In genomic region chr1:1068374-1069060, GRCh38 we compare ENCODE assay signal across 6 cellular contexts. TPM values are rescaled to one million over a fixed set of nuclear protein-coding genes. Genes with fewer than 3 reads are reported as not detected.
DNase-seq lines count a peak whose midpoint lies in the region; ATAC-seq lines count a peak whose summit lies in the region.

No MANE protein-coding gene starts in this region.

- H3K4me1 Mint-ChIP-seq in activated CD8-positive, alpha-beta T cell treated with anti-CD3 and anti-CD28 coated beads, Interleukin-2, amount 10 ng/mL, durations not matched to agents 7 days and 5 days (ENCODE audit: low read depth), result peaks cover 21% of the 10 kb centered on the region

- no peaks in the 10 kb centered on the region for H3K9me3 Mint-ChIP-seq in activated CD8-positive, alpha-beta T cell treated with anti-CD3 and anti-CD28 coated beads, Interleukin-2, amount 10 ng/mL, durations not matched to agents 7 days and 5 days (ENCODE audit: insufficient read depth)

- no peaks in the 10 kb centered on the region for H3K36me3 Mint-ChIP-seq in activated CD8-positive, alpha-beta T cell treated with anti-CD3 and anti-CD28 coated beads, Interleukin-2, amount 10 ng/mL, durations not matched to agents 7 days and 5 days (ENCODE audit: low read depth)

- peak overlapping the region; percentile 56; the same call in 1 of the 2 replicates for H3K4me3 ChIP-seq in iPS-20b (ENCODE audit: low read length)

- no peaks in the 10 kb centered on the region; the same call in 1 of the 2 replicates for H3K4me1 ChIP-seq in iPS-20b (ENCODE audit: insufficient read depth, low read length)

- POLR2A ChIA-PET in activated CD8-positive, alpha-beta T cell treated with anti-CD3 and anti-CD28 coated beads, Interleukin-2, amount 10 ng/mL, durations not matched to agents 7 days and 5 days (lab: Charles Lee), result interaction anchor here (1.0 kb wide), 1 partner anchor 9 kb away, joined by 3 read pairs; no protein-coding TSS in a partner anchor

- H3K27me3 ChIP-seq in iPS-20b (ENCODE audit: insufficient read depth, low read length), result peaks cover 38% of the 10 kb centered on the region

- H3K27ac Mint-ChIP-seq in activated CD8-positive, alpha-beta T cell treated with anti-CD3 and anti-CD28 coated beads, Interleukin-2, amount 10 ng/mL, durations not matched to agents 7 days and 5 days, result peak overlapping the region; percentile 87

- no peak overlapping the region for H3K9ac ChIP-seq in iPS-20b (ENCODE audit: low read depth, low read length)

- no peaks in the 10 kb centered on the region for H3K9me3 ChIP-seq in iPS-20b (ENCODE audit: insufficient read depth, low read depth, low read length)

- H3K4me3 Mint-ChIP-seq in activated CD8-positive, alpha-beta T cell treated with anti-CD3 and anti-CD28 coated beads, Interleukin-2, amount 10 ng/mL, durations not matched to agents 7 days and 5 days, result peak overlapping the region; percentile 78

- H3K27me3 Mint-ChIP-seq in activated CD8-positive, alpha-beta T cell treated with anti-CD3 and anti-CD28 coated beads, Interleukin-2, amount 10 ng/mL, durations not matched to agents 7 days and 5 days (ENCODE audit: low read depth), result no peaks in the 10 kb centered on the region

- peak; percentile 34 for ATAC-seq in activated CD8-positive, alpha-beta T cell treated with anti-CD3 and anti-CD28 coated beads, Interleukin-2, amount 10 ng/mL, durations not matched to agents 7 days and 5 days
- ATAC-seq in HG03520 (IDR thresholded peaks at IDR 0.05; ENCODE audit: unreplicated experiment), result no peak

- DNase-seq in activated T-cell treated with anti-CD3 and anti-CD28 coated beads for 1 hour (ENCODE audit: low read depth) (peak; percentile 38), activated T-cell treated with anti-CD3 and anti-CD28 coated beads for 4 hours (no peak), HK-2 (ENCODE audit: unreplicated experiment) (no peak)
- peak; percentile 73 for DNase-seq in activated CD8-positive, alpha-beta T cell treated with anti-CD3 and anti-CD28 coated beads, Interleukin-2, amount 10 ng/mL, durations not matched to agents 7 days and 5 days

- no peaks in the 10 kb centered on the region for H3K36me3 ChIP-seq in iPS-20b (ENCODE audit: insufficient read depth, low read depth, low read length)

- H3K27ac ChIP-seq in iPS-20b (ENCODE audit: low read length), result no peak overlapping the region

- CTCF ChIA-PET in activated CD8-positive, alpha-beta T cell treated with anti-CD3 and anti-CD28 coated beads, Interleukin-2, amount 10 ng/mL, durations not matched to agents 7 days and 5 days (lab: Charles Lee), result no interaction called here

RNA-seq across cellular contexts. Expression of gene RNF223, which starts 5.6 kb away (rescaled TPM):
- total RNA-seq in activated CD8-positive, alpha-beta T cell treated with anti-CD3 and anti-CD28 coated beads, Interleukin-2, amount 10 ng/mL, durations not matched to agents 7 days and 5 days, result not detected

RNA-seq across cellular contexts. Expression of gene C1orf159, which starts 47.4 kb away (rescaled TPM):
- total RNA-seq in activated CD8-positive, alpha-beta T cell treated with anti-CD3 and anti-CD28 coated beads, Interleukin-2, amount 10 ng/mL, durations not matched to agents 7 days and 5 days, result 10 to 100 TPM; 24.5 to 26.8 TPM

RNA-seq across cellular contexts. Expression of gene AGRN, which starts 48.6 kb away (rescaled TPM):
- 10 to 100 TPM; 12.4 to 14.6 TPM for total RNA-seq in activated CD8-positive, alpha-beta T cell treated with anti-CD3 and anti-CD28 coated beads, Interleukin-2, amount 10 ng/mL, durations not matched to agents 7 days and 5 days

RNA-seq across cellular contexts. Expression of gene ISG15, which starts 55.2 kb away (rescaled TPM):
- 100 to 1,000 TPM; 385 to 413 TPM for total RNA-seq in activated CD8-positive, alpha-beta T cell treated with anti-CD3 and anti-CD28 coated beads, Interleukin-2, amount 10 ng/mL, durations not matched to agents 7 days and 5 days

Comparison
In these comparisons a context has a peak if more than half of its experiments do, and no peak if none do; other contexts are left out.
1. DNase-seq: peak in activated T-cell treated with anti-CD3 and anti-CD28 coated beads for 1 hour (single experiment) and activated CD8-positive, alpha-beta T cell treated with anti-CD3 and anti-CD28 coated beads, Interleukin-2, amount 10 ng/mL, durations not matched to agents 7 days and 5 days (single experiment); none in activated T-cell treated with anti-CD3 and anti-CD28 coated beads for 4 hours (single experiment) and HK-2 (single experiment).